In genomic region chr14:70972107-70972976, GRCh38 we compare ENCODE assay signal across 8 cellular contexts.
DNase-seq lines count a peak whose midpoint lies in the region; ATAC-seq and TF ChIP-seq lines count a peak whose summit lies in the region.

No MANE protein-coding gene starts in this region.

- no peaks in the 10 kb centered on the region for H3K27me3 Mint-ChIP-seq in Caco-2 (ENCODE audit: insufficient read depth, unreplicated experiment)
- no peaks in the 10 kb centered on the region for H3K27me3 Mint-ChIP-seq in effector memory CD8-positive, alpha-beta T cell

- H3K27ac Mint-ChIP-seq in Caco-2 (ENCODE audit: unreplicated experiment), result no peak overlapping the region
- peak overlapping the region; percentile 19 to 58 for H3K27ac Mint-ChIP-seq in effector memory CD8-positive, alpha-beta T cell

- no peak overlapping the region for H2BK12ac ChIP-seq in mesenchymal stem cell (ENCODE audit: low read length in 2 of 2)

- no peaks in the 10 kb centered on the region for H3K27me3 ChIP-seq in Caco-2 (replicated peaks; ENCODE audit: control insufficient read depth, insufficient read depth, low read length)
- no peaks in the 10 kb centered on the region for H3K27me3 ChIP-seq in mesenchymal stem cell (ENCODE audit: control insufficient read depth in 1 of 2, insufficient read depth in 1 of 2, low read length in 2 of 2)

- H3K14ac ChIP-seq in mesenchymal stem cell (ENCODE audit: low read length in 2 of 2), result no peak overlapping the region

- H3K79me1 ChIP-seq in mesenchymal stem cell (replicated peaks; ENCODE audit: low read length, poor library complexity, severe bottlenecking), result peaks cover 20% of the 10 kb centered on the region

- DNase-seq in Caco-2, result peak; percentile 77 to 79
- peak; percentile 43 for DNase-seq in HS-5 (ENCODE audit: low read depth)
- DNase-seq in NK-92 treated with Interleukin-12 subunit alpha and Interleukin-12 subunit beta, amount 100 ng/mL, for 24 hours (lab: John Stamatoyannopoulos, UW), result peak; percentile 51
- peak; percentile 64 to 80 for DNase-seq in activated CD8-positive, alpha-beta memory T cell treated with anti-CD3 and anti-CD28 coated beads for 1 hour (ENCODE audit: extremely low read depth in 1 of 2, low read depth in 1 of 2)
- peak; percentile 81 to 84 (median 81) for DNase-seq in effector memory CD8-positive, alpha-beta T cell
- DNase-seq in mesenchymal stem cell, result peak; percentile 86
- peak; percentile 49 to 54 for DNase-seq in stimulated activated CD8-positive, alpha-beta memory T cell treated with anti-CD3 and anti-CD28 coated beads, Interleukin-15, amount 100 ng/mL, for 48 hours (ENCODE audit: low read depth in 2 of 2)

- H3K9ac ChIP-seq in mesenchymal stem cell (ENCODE audit: low read length), result no peak overlapping the region

- H3K36me3 ChIP-seq in Caco-2 (ENCODE audit: control insufficient read depth, insufficient read depth, low read length), result no peaks in the 10 kb centered on the region
- H3K36me3 ChIP-seq in mesenchymal stem cell (ENCODE audit: control insufficient read depth in 1 of 2, insufficient read depth in 2 of 2, low read depth in 1 of 2, low read length in 2 of 2), result peaks cover 13 to 43% of the 10 kb centered on the region in 2 experiments

- H4K8ac ChIP-seq in mesenchymal stem cell (ENCODE audit: low read length), result no peak overlapping the region

- CTCF ChIA-PET in Caco-2 (lab: Charles Lee), result interaction anchor here (0.8 to 1.3 kb wide), 3 partner anchors 11 to 307 kb away, joined by 3 to 6 read pairs (median 3); partner anchors contain the start of gene PCNX1

- no peak overlapping the region for H3K27ac ChIP-seq in mesenchymal stem cell (ENCODE audit: low read length, poor library complexity, severe bottlenecking)

- peak; percentile 93 for ATAC-seq in effector memory CD8-positive, alpha-beta T cell (replicated peaks)
- ATAC-seq in GM19395 (IDR thresholded peaks at IDR 0.05; ENCODE audit: unreplicated experiment), result no peak

- peak; percentile 71 to 88 for TF ChIP-seq CTCF in Caco-2 (IDR thresholded peaks at IDR 0.05; ENCODE audit: insufficient read depth in 1 of 2, low read depth in 1 of 2, low read length in 1 of 2, severe bottlenecking in 1 of 2, unreplicated experiment in 1 of 2)

- no peak overlapping the region for H2BK15ac ChIP-seq in mesenchymal stem cell (ENCODE audit: low read depth, poor library complexity, severe bottlenecking)

- peaks cover 7% of the 10 kb centered on the region for H3K36me3 Mint-ChIP-seq in Caco-2 (ENCODE audit: insufficient read depth, unreplicated experiment)
- H3K36me3 Mint-ChIP-seq in effector memory CD8-positive, alpha-beta T cell (ENCODE audit: insufficient read depth), result peaks cover 44% of the 10 kb centered on the region

- H2AFZ ChIP-seq in mesenchymal stem cell (ENCODE audit: low read depth, low read length), result no peak overlapping the region

- H3K4me3 ChIP-seq in Caco-2 (ENCODE audit: low read depth, low read length) (no peak overlapping the region), mesenchymal stem cell (ENCODE audit: insufficient read depth in 1 of 2, low read depth in 1 of 2, low read length in 2 of 2) (no peak overlapping the region)

- no TSS peak for BruUV-seq in Caco-2 (replicated peaks; lab: Mats Ljungman, UMichigan)

- H3K4me1 Mint-ChIP-seq in Caco-2 (ENCODE audit: low read depth, unreplicated experiment), result no peaks in the 10 kb centered on the region
- peaks cover 18 to 38% of the 10 kb centered on the region in 2 donors for H3K4me1 Mint-ChIP-seq in effector memory CD8-positive, alpha-beta T cell (ENCODE audit: low read depth in 2 of 2)

- H2BK5ac ChIP-seq in mesenchymal stem cell (ENCODE audit: low read depth, low read length, poor library complexity, severe bottlenecking), result no peak overlapping the region

- H3K4ac ChIP-seq in mesenchymal stem cell (ENCODE audit: low read depth in 1 of 2, low read length in 2 of 2), result no peak overlapping the region

- no peaks in the 10 kb centered on the region for H3K4me1 ChIP-seq in Caco-2
- peaks cover 2% of the 10 kb centered on the region for H3K4me1 ChIP-seq in mesenchymal stem cell (ENCODE audit: control insufficient read depth, insufficient read depth, low read depth, low read length)

- H2BK120ac ChIP-seq in mesenchymal stem cell (ENCODE audit: low read depth, low read length), result no peak overlapping the region

- H3K4me3 Mint-ChIP-seq in Caco-2 (ENCODE audit: unreplicated experiment), result no peak overlapping the region
- H3K4me3 Mint-ChIP-seq in effector memory CD8-positive, alpha-beta T cell, result peak overlapping the region in 1 of 2 donors; percentile 38

- H3K9me3 Mint-ChIP-seq in Caco-2 (ENCODE audit: unreplicated experiment), result no peaks in the 10 kb centered on the region
- H3K9me3 Mint-ChIP-seq in effector memory CD8-positive, alpha-beta T cell, result no peaks in the 10 kb centered on the region

- intact Hi-C loops in Caco-2 (cut with micrococcal nuclease; ENCODE audit: unreplicated experiment), result loop anchor here (1.0 kb wide), 3 partner anchors 65 to 350 kb away; partner anchors contain the start of gene PCNX1

- 58% methylated on average over 5 of the region's 6 CpGs for WGBS in mesenchymal stem cell

- no peak overlapping the region for H2AK5ac ChIP-seq in mesenchymal stem cell (ENCODE audit: low read length, severe bottlenecking)

- no peak overlapping the region for H3K23ac ChIP-seq in mesenchymal stem cell (ENCODE audit: low read length in 2 of 2)

- H3K9me3 ChIP-seq in Caco-2, result no peaks in the 10 kb centered on the region
- H3K9me3 ChIP-seq in mesenchymal stem cell (ENCODE audit: control insufficient read depth, low read length), result no peaks in the 10 kb centered on the region

- no peak overlapping the region for H3K18ac ChIP-seq in mesenchymal stem cell (ENCODE audit: low read depth in 1 of 2, low read length in 2 of 2)

- H3K4me2 ChIP-seq in mesenchymal stem cell (ENCODE audit: low read length, poor library complexity, severe bottlenecking), result no peak overlapping the region

- no peak overlapping the region for H4K91ac ChIP-seq in mesenchymal stem cell (ENCODE audit: low read length)

- POLR2A ChIA-PET in Caco-2 (lab: Charles Lee), result no interaction called here
